1 cellular context compared by ENCODE assay signal in genomic region chr3:16419640-16420039, GRCh38.
TF ChIP-seq lines count a peak whose summit lies in the region.

No MANE protein-coding gene starts in this region.

TF ChIP-seq in A549, 52 proteins besides CTCF, POLR2A, EP300 and RAD21 (continued from another document):
- TF ChIP-seq BHLHE40 (IDR thresholded peaks at IDR 0.05; ENCODE audit: low read depth, low read length) = no peak
- TF ChIP-seq RARB (CRISPR knock-in tag; IDR thresholded peaks at IDR 0.05) = no peak
- no peak for TF ChIP-seq HEYL (CRISPR knock-in tag; IDR thresholded peaks at IDR 0.05)
- TF ChIP-seq PHF8 (IDR thresholded peaks at IDR 0.05; ENCODE audit: borderline replicate concordance, low read depth) = no peak
- TF ChIP-seq HOXB13 (CRISPR knock-in tag; IDR thresholded peaks at IDR 0.05; ENCODE audit: low read depth) = no peak
- no peak for TF ChIP-seq ESRRA (IDR thresholded peaks at IDR 0.05; ENCODE audit: borderline replicate concordance, low read length)
- no peak for TF ChIP-seq PBX3 (IDR thresholded peaks at IDR 0.05)
- TF ChIP-seq HES2 (IDR thresholded peaks at IDR 0.05) = no peak
- no peak for TF ChIP-seq TFCP2L1 (CRISPR knock-in tag; IDR thresholded peaks at IDR 0.05)
TF ChIP-seq in A549: peak in this region for 0.
